8 cellular contexts compared by ENCODE assay signal in the genomic region with DNA sequence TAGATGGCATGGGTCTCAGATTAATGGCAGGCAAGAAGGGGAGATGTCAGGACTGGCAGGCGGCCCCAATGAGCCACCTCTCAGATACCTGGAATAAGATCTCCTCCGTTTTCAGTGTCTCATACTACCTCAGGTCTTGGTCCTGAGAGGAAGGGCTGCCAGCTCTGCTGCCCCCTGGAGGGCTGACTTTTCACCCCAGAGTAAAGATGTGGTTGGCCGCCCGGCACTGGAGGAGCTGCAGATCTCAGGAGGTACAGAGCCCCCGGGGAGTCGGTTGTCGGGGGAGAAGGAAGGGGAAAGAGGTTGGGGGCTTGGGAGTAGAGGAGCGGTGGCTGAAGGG. TPM values are rescaled to one million over a fixed set of nuclear protein-coding genes. Genes with fewer than 3 reads are reported as not detected.
DNase-seq lines count a peak whose midpoint lies in the region; ATAC-seq and TF ChIP-seq lines count a peak whose summit lies in the region.

No MANE protein-coding gene starts in this region.

- H3K27me3 ChIP-seq in CD8-positive, alpha-beta memory T cell (ENCODE audit: insufficient read depth, low read length, poor library complexity, severe bottlenecking), result peaks cover 14% of the 10 kb centered on the region
- H3K27me3 ChIP-seq in dorsolateral prefrontal cortex, result peaks cover 0 to 48% (median 23%) of the 10 kb centered on the region in 45 donors
- H3K27me3 ChIP-seq in mesenchymal stem cell (ENCODE audit: control insufficient read depth in 1 of 2, insufficient read depth in 1 of 2, low read length in 2 of 2), result peaks cover 0 to 16% of the 10 kb centered on the region in 2 experiments
- H3K27me3 ChIP-seq in testis, result no peaks in the 10 kb centered on the region

- H2AK5ac ChIP-seq in mesenchymal stem cell (ENCODE audit: low read length, severe bottlenecking), result no peak overlapping the region

- no peak overlapping the region for H2AFZ ChIP-seq in mesenchymal stem cell (ENCODE audit: low read depth, low read length)

- H3K4me3 ChIP-seq in CD8-positive, alpha-beta memory T cell (ENCODE audit: low read length), result no peak overlapping the region
- H3K4me3 ChIP-seq in dorsolateral prefrontal cortex, result peak overlapping the region in 18 of 59 donors; percentile 42 to 67 (median 60)
- H3K4me3 ChIP-seq in mesenchymal stem cell (ENCODE audit: insufficient read depth in 1 of 2, low read depth in 1 of 2, low read length in 2 of 2), result peak overlapping the region; percentile 57 to 86
- no peak overlapping the region for H3K4me3 ChIP-seq in testis

- CTCF ChIA-PET in CD8-positive, alpha-beta memory T cell (lab: Charles Lee), result no interaction called here

- no peak overlapping the region for H3K4ac ChIP-seq in mesenchymal stem cell (ENCODE audit: low read depth in 1 of 2, low read length in 2 of 2)

- no peaks in the 10 kb centered on the region for H3K79me1 ChIP-seq in mesenchymal stem cell (replicated peaks; ENCODE audit: low read length, poor library complexity, severe bottlenecking)

- H2BK5ac ChIP-seq in mesenchymal stem cell (ENCODE audit: low read depth, low read length, poor library complexity, severe bottlenecking), result no peak overlapping the region

- no peak overlapping the region for H2BK120ac ChIP-seq in mesenchymal stem cell (ENCODE audit: low read depth, low read length)

- no peak overlapping the region for H2BK15ac ChIP-seq in mesenchymal stem cell (ENCODE audit: low read depth, poor library complexity, severe bottlenecking)

- H3K27ac Mint-ChIP-seq in CD8-positive, alpha-beta memory T cell, result no peak overlapping the region
- H3K27ac Mint-ChIP-seq in T-helper 2 cell treated with Interferon-gamma antibody and Interleukin-4, amounts not matched to agents 5 μg/mL and 100 μg/mL, for 36 hours, result no peak overlapping the region

- H3K36me3 Mint-ChIP-seq in CD8-positive, alpha-beta memory T cell, result no peaks in the 10 kb centered on the region
- H3K36me3 Mint-ChIP-seq in T-helper 2 cell treated with Interferon-gamma antibody and Interleukin-4, amounts not matched to agents 5 μg/mL and 100 μg/mL, for 36 hours (ENCODE audit: low read depth), result no peaks in the 10 kb centered on the region

- peaks cover 7 to 16% (median 8%) of the 10 kb centered on the region in 3 donors for H3K4me1 Mint-ChIP-seq in CD8-positive, alpha-beta memory T cell
- peaks cover 2% of the 10 kb centered on the region for H3K4me1 Mint-ChIP-seq in T-helper 2 cell treated with Interferon-gamma antibody and Interleukin-4, amounts not matched to agents 5 μg/mL and 100 μg/mL, for 36 hours (ENCODE audit: low read depth)

- H3K27ac ChIP-seq in CD8-positive, alpha-beta memory T cell (ENCODE audit: low read depth, low read length), result no peak overlapping the region
- H3K27ac ChIP-seq in dorsolateral prefrontal cortex (no peak overlapping the region), mesenchymal stem cell (ENCODE audit: low read length, poor library complexity, severe bottlenecking) (no peak overlapping the region), testis (no peak overlapping the region)

- no peaks in the 10 kb centered on the region for H3K9me3 ChIP-seq in CD8-positive, alpha-beta memory T cell (ENCODE audit: low read length)
- peaks cover 9% of the 10 kb centered on the region for H3K9me3 ChIP-seq in mesenchymal stem cell (ENCODE audit: control insufficient read depth, low read length)
- H3K9me3 ChIP-seq in testis, result no peaks in the 10 kb centered on the region

- H3K4me2 ChIP-seq in mesenchymal stem cell (ENCODE audit: low read length, poor library complexity, severe bottlenecking), result peak overlapping the region; percentile 75

- no peak for DNase-seq in CD8-positive, alpha-beta memory T cell
- peak; percentile 62 for DNase-seq in HPDE6-E6E7 (ENCODE audit: extremely low spot score)
- no peak for DNase-seq in T-helper 2 cell treated with Interferon-gamma antibody and Interleukin-4, amounts not matched to agents 5 μg/mL and 100 μg/mL, for 36 hours (ENCODE audit: low spot score)
- DNase-seq in dorsolateral prefrontal cortex, result peak in 1 of 10 donors; percentile 24
- peak; percentile 72 for DNase-seq in mesenchymal stem cell
- peak; percentile 57 for DNase-seq in testis
- DNase-seq in NCI-H187 treated with DMSO at 0.1 percent for 48 hours (lab: John Stamatoyannopoulos, UW), result no peak

- H3K4me3 Mint-ChIP-seq in CD8-positive, alpha-beta memory T cell, result peak overlapping the region in 6 of 7 donors; percentile 4 to 77 (median 42)
- peak overlapping the region; percentile 2 for H3K4me3 Mint-ChIP-seq in T-helper 2 cell treated with Interferon-gamma antibody and Interleukin-4, amounts not matched to agents 5 μg/mL and 100 μg/mL, for 36 hours

- peak overlapping the region in 1 of 2 experiments; percentile 33 for H3K18ac ChIP-seq in mesenchymal stem cell (ENCODE audit: low read depth in 1 of 2, low read length in 2 of 2)

- peak in 32 of 56 donors; percentile 11 to 52 (median 27) for TF ChIP-seq CTCF in dorsolateral prefrontal cortex (IDR thresholded peaks at IDR 0.05 in 54 of 56, conservative IDR thresholded peaks at IDR 0.05 in 2 of 56; ENCODE audit: low read depth in 1 of 56, partially characterized antibody in 56 of 56)
- peak in 1 of 3 experiments; percentile 45 for TF ChIP-seq CTCF in testis (IDR thresholded peaks at IDR 0.05)

- no peak overlapping the region for H4K8ac ChIP-seq in mesenchymal stem cell (ENCODE audit: low read length)

- POLR2A ChIA-PET in CD8-positive, alpha-beta memory T cell (lab: Charles Lee), result no interaction called here

- H4K91ac ChIP-seq in mesenchymal stem cell (ENCODE audit: low read length), result no peak overlapping the region

- peak overlapping the region in 1 of 2 experiments; percentile 73 for H2BK12ac ChIP-seq in mesenchymal stem cell (ENCODE audit: low read length in 2 of 2)

- H3K14ac ChIP-seq in mesenchymal stem cell (ENCODE audit: low read length in 2 of 2), result no peak overlapping the region

- H3K23ac ChIP-seq in mesenchymal stem cell (ENCODE audit: low read length in 2 of 2), result peak overlapping the region in 1 of 2 experiments; percentile 6

- WGBS in mesenchymal stem cell, result 13% methylated on average over 8 of the region's 8 CpGs
- WGBS in testis, 2 donors, result 24 to 39% methylated on average over 7 to 8 of the region's 8 CpGs

- ATAC-seq in GM21528 (IDR thresholded peaks at IDR 0.05; ENCODE audit: low FRiP score, unreplicated experiment), result no peak

- no peaks in the 10 kb centered on the region for H3K36me3 ChIP-seq in CD8-positive, alpha-beta memory T cell (ENCODE audit: insufficient read depth, low read length)
- H3K36me3 ChIP-seq in mesenchymal stem cell (ENCODE audit: control insufficient read depth in 1 of 2, insufficient read depth in 2 of 2, low read depth in 1 of 2, low read length in 2 of 2) (no peaks in the 10 kb centered on the region), testis (ENCODE audit: low read depth, missing control alignments) (no peaks in the 10 kb centered on the region)

- TF ChIP-seq POLR2A in testis (IDR thresholded peaks at IDR 0.05), result no peak

- peaks cover 45 to 72% of the 10 kb centered on the region in 2 donors for H3K27me3 Mint-ChIP-seq in CD8-positive, alpha-beta memory T cell
- peaks cover 68% of the 10 kb centered on the region for H3K27me3 Mint-ChIP-seq in T-helper 2 cell treated with Interferon-gamma antibody and Interleukin-4, amounts not matched to agents 5 μg/mL and 100 μg/mL, for 36 hours (ENCODE audit: low read depth)

- intact Hi-C loops in dorsolateral prefrontal cortex (cut with DNase I), result no loop called here
- intact Hi-C loops in testis (cut with DNase I; ENCODE audit: low total_unique reads), result no loop called here

- H3K4me1 ChIP-seq in CD8-positive, alpha-beta memory T cell (ENCODE audit: insufficient read depth, low read length), result no peaks in the 10 kb centered on the region
- H3K4me1 ChIP-seq in mesenchymal stem cell (ENCODE audit: control insufficient read depth, insufficient read depth, low read depth, low read length) (peaks cover 25% of the 10 kb centered on the region), testis (peaks cover 17% of the 10 kb centered on the region)

- peaks cover 0 to 3% (median 0%) of the 10 kb centered on the region in 5 donors for H3K9me3 Mint-ChIP-seq in CD8-positive, alpha-beta memory T cell
- peaks cover 5% of the 10 kb centered on the region for H3K9me3 Mint-ChIP-seq in T-helper 2 cell treated with Interferon-gamma antibody and Interleukin-4, amounts not matched to agents 5 μg/mL and 100 μg/mL, for 36 hours

- peak overlapping the region; percentile 89 for H3K9ac ChIP-seq in mesenchymal stem cell (ENCODE audit: low read length)

RNA-seq across cellular contexts. Expression of gene COL13A1, which starts 0.6 kb away (rescaled TPM):
- not detected for total RNA-seq in CD8-positive, alpha-beta memory T cell
- not detected for polyA plus RNA-seq in CD8-positive, alpha-beta memory T cell
- total RNA-seq in dorsolateral prefrontal cortex (1 to 10 TPM in 54 of 120 experiments, under 1 TPM in 63, not detected in 3; 0.18 to 5.6 (median 0.92) TPM), testis (1 to 10 TPM in 1 of 2 donors, under 1 TPM in 1; 0.94 to 1.5 TPM)
- 11.4 TPM for polyA plus RNA-seq in mesenchymal stem cell (2013, experiment 1 of 2)
- polyA plus RNA-seq in mesenchymal stem cell (2013, experiment 2 of 2), result 11.1 TPM
- 2.5 TPM for polyA plus RNA-seq in testis (ENCODE audit: insufficient read depth, low read depth, low replicate concordance)

Comparison
In these comparisons a context has a peak if more than half of its experiments do, and no peak if none do; other contexts are left out.
1. DNase-seq: peak in HPDE6-E6E7 (single experiment), mesenchymal stem cell (single experiment) and testis (single experiment); none in CD8-positive, alpha-beta memory T cell (0 of 5), T-helper 2 cell treated with Interferon-gamma antibody and Interleukin-4, amounts not matched to agents 5 μg/mL and 100 μg/mL, for 36 hours (single experiment) and NCI-H187 treated with DMSO at 0.1 percent for 48 hours (single experiment).
2. H3K4me3 ChIP-seq: peak in mesenchymal stem cell (2 of 2); none in CD8-positive, alpha-beta memory T cell (single experiment) and testis (0 of 2).